10 cellular contexts compared by ENCODE assay signal in genomic region chr17:44587339-44587738, GRCh38. TPM values are rescaled to one million over a fixed set of nuclear protein-coding genes. Genes with fewer than 3 reads are reported as not detected.
DNase-seq lines count a peak whose midpoint lies in the region; ATAC-seq and TF ChIP-seq lines count a peak whose summit lies in the region.
"Had no signal": no experiment of that assay in that cellular context is flagged by ENCODE, and none has a peak within 500 bp of the region (broad histone marks: within the 10 kb centered on the region; RNA-seq: fewer than 3 reads in every experiment).

No MANE protein-coding gene starts in this region.

- CTCF ChIA-PET in Caco-2 (lab: Charles Lee): interaction anchor here (0.6 to 1.7 kb wide), 5 partner anchors 20 to 202 kb away, joined by 3 to 7 read pairs (median 4); no protein-coding TSS in a partner anchor
- CTCF ChIA-PET in activated naive CD4-positive, alpha-beta T cell treated with anti-CD3 and anti-CD28 coated beads, Interleukin-2, amount 10 ng/mL, durations not matched to agents 7 days and 5 days (lab: Charles Lee): no interaction called here

- H3K4me3 Mint-ChIP-seq in Caco-2 (ENCODE audit: unreplicated experiment): peak overlapping the region; percentile 43
- no peak overlapping the region for H3K4me3 Mint-ChIP-seq in activated naive CD4-positive, alpha-beta T cell treated with anti-CD3 and anti-CD28 coated beads, Interleukin-2, amount 10 ng/mL, durations not matched to agents 7 days and 5 days
- H3K4me3 Mint-ChIP-seq: stimulated activated naive B cell treated with anti-CD40 and anti-IgM and Interleukin-4, amounts not matched to agents 10 μg/mL and 1 μg/mL and 100 μg/mL, for 72 hours had no signal

- H3K36me3 Mint-ChIP-seq in Caco-2 (ENCODE audit: insufficient read depth, unreplicated experiment): no peaks in the 10 kb centered on the region
- H3K36me3 Mint-ChIP-seq in activated naive CD4-positive, alpha-beta T cell treated with anti-CD3 and anti-CD28 coated beads, Interleukin-2, amount 10 ng/mL, durations not matched to agents 7 days and 5 days: no peaks in the 10 kb centered on the region
- H3K36me3 Mint-ChIP-seq: stimulated activated naive B cell treated with anti-CD40 and anti-IgM and Interleukin-4, amounts not matched to agents 10 μg/mL and 1 μg/mL and 100 μg/mL, for 72 hours had no signal

- POLR2A ChIA-PET in Caco-2 (lab: Charles Lee): interaction anchor here (0.5 to 1.2 kb wide), 5 partner anchors 14 to 83 kb away, joined by 3 to 12 read pairs (median 5); partner anchors contain the start of gene FZD2

- H3K4me1 ChIP-seq in Caco-2: peaks cover 33% of the 10 kb centered on the region
- no peaks in the 10 kb centered on the region for H3K4me1 ChIP-seq in NT2/D1 (ENCODE audit: insufficient read depth, insufficient read length)

- BruUV-seq in Caco-2 (replicated peaks; lab: Mats Ljungman, UMichigan): no TSS peak

- H3K27me3 ChIP-seq in Caco-2 (replicated peaks; ENCODE audit: control insufficient read depth, insufficient read depth, low read length) (no peaks in the 10 kb centered on the region), NT2/D1 (ENCODE audit: insufficient read depth, insufficient read length) (no peaks in the 10 kb centered on the region)

- H3K4me1 Mint-ChIP-seq in Caco-2 (ENCODE audit: low read depth, unreplicated experiment): peaks cover 33% of the 10 kb centered on the region
- H3K4me1 Mint-ChIP-seq in activated naive CD4-positive, alpha-beta T cell treated with anti-CD3 and anti-CD28 coated beads, Interleukin-2, amount 10 ng/mL, durations not matched to agents 7 days and 5 days: no peaks in the 10 kb centered on the region
- H3K4me1 Mint-ChIP-seq: stimulated activated naive B cell treated with anti-CD40 and anti-IgM and Interleukin-4, amounts not matched to agents 10 μg/mL and 1 μg/mL and 100 μg/mL, for 72 hours had no signal

- TF ChIP-seq CTCF in Caco-2 (IDR thresholded peaks at IDR 0.05; ENCODE audit: insufficient read depth in 1 of 2, low read depth in 1 of 2, low read length in 1 of 2, severe bottlenecking in 1 of 2, unreplicated experiment in 1 of 2) (no peak), epithelial cell of esophagus (IDR thresholded peaks at IDR 0.05; ENCODE audit: insufficient read depth, low read depth, low read length, missing control alignments) (no peak)

- intact Hi-C loops in Caco-2 (cut with micrococcal nuclease; ENCODE audit: unreplicated experiment): loop anchor here (1.0 to 5.0 kb wide), 3 partner anchors 45 to 54 kb away; no protein-coding TSS in a partner anchor

- no peak for ATAC-seq in HG03139 (IDR thresholded peaks at IDR 0.05; ENCODE audit: unreplicated experiment)
- ATAC-seq: stimulated activated naive B cell treated with anti-CD40 and anti-IgM and Interleukin-4, amounts not matched to agents 10 μg/mL and 1 μg/mL and 100 μg/mL, for 72 hours had no signal

- DNase-seq in Caco-2: peak; percentile 82 to 88
- peak; percentile 65 for DNase-seq in NT2/D1 (ENCODE audit: low read depth, low spot score)
- DNase-seq in epithelial cell of esophagus (ENCODE audit: low read depth): peak; percentile 92
- DNase-seq in myocyte (ENCODE audit: low read depth): peak; percentile 88
- DNase-seq in NAMALWA (ENCODE audit: low spot score): no peak
- DNase-seq in globus pallidus (ENCODE audit: low spot score): no peak
- no peak for DNase-seq in activated naive CD4-positive, alpha-beta T cell treated with anti-CD3 and anti-CD28 coated beads, Interleukin-2, amount 10 ng/mL, durations not matched to agents 7 days and 5 days
- DNase-seq: DMS79; stimulated activated naive B cell treated with anti-CD40 and anti-IgM and Interleukin-4, amounts not matched to agents 10 μg/mL and 1 μg/mL and 100 μg/mL, for 72 hours had no signal

- no peaks in the 10 kb centered on the region for H3K9me3 ChIP-seq in Caco-2
- H3K9me3 ChIP-seq in NT2/D1 (ENCODE audit: insufficient read depth, low read length): no peaks in the 10 kb centered on the region

- no peaks in the 10 kb centered on the region for H3K36me3 ChIP-seq in Caco-2 (ENCODE audit: control insufficient read depth, insufficient read depth, low read length)
- no peaks in the 10 kb centered on the region for H3K36me3 ChIP-seq in NT2/D1 (ENCODE audit: insufficient read depth, insufficient read length, low read length)

- peak overlapping the region; percentile 42 for H3K9ac ChIP-seq in NT2/D1 (ENCODE audit: insufficient read length, low read depth)

- H3K9me3 Mint-ChIP-seq in Caco-2 (ENCODE audit: unreplicated experiment): no peaks in the 10 kb centered on the region
- H3K9me3 Mint-ChIP-seq in activated naive CD4-positive, alpha-beta T cell treated with anti-CD3 and anti-CD28 coated beads, Interleukin-2, amount 10 ng/mL, durations not matched to agents 7 days and 5 days: no peaks in the 10 kb centered on the region
- H3K9me3 Mint-ChIP-seq: stimulated activated naive B cell treated with anti-CD40 and anti-IgM and Interleukin-4, amounts not matched to agents 10 μg/mL and 1 μg/mL and 100 μg/mL, for 72 hours had no signal

- H3K27ac Mint-ChIP-seq in Caco-2 (ENCODE audit: unreplicated experiment): peak overlapping the region; percentile 84
- H3K27ac Mint-ChIP-seq in activated naive CD4-positive, alpha-beta T cell treated with anti-CD3 and anti-CD28 coated beads, Interleukin-2, amount 10 ng/mL, durations not matched to agents 7 days and 5 days: no peak overlapping the region
- H3K27ac Mint-ChIP-seq: stimulated activated naive B cell treated with anti-CD40 and anti-IgM and Interleukin-4, amounts not matched to agents 10 μg/mL and 1 μg/mL and 100 μg/mL, for 72 hours had no signal

- no peaks in the 10 kb centered on the region for H3K27me3 Mint-ChIP-seq in Caco-2 (ENCODE audit: insufficient read depth, unreplicated experiment)
- H3K27me3 Mint-ChIP-seq in activated naive CD4-positive, alpha-beta T cell treated with anti-CD3 and anti-CD28 coated beads, Interleukin-2, amount 10 ng/mL, durations not matched to agents 7 days and 5 days: peaks cover 13% of the 10 kb centered on the region

- no peak overlapping the region for H3K4me3 ChIP-seq in Caco-2 (ENCODE audit: low read depth, low read length)
- no peak overlapping the region for H3K4me3 ChIP-seq in NT2/D1 (ENCODE audit: insufficient read length, low read depth)
- no peak overlapping the region for H3K4me3 ChIP-seq in epithelial cell of esophagus (ENCODE audit: low read length)

RNA-seq across cellular contexts. Expression of gene FZD2, which starts 30.1 kb away (rescaled TPM):
- total RNA-seq in Caco-2 (2022): 36.4 and 39.5 TPM in 2 replicates
- 15.5 and 18.5 TPM in 2 replicates for total RNA-seq in myocyte
- polyA plus RNA-seq in myocyte (2012): 40.5 TPM

Comparison
In these comparisons a context has a peak if more than half of its experiments do, and no peak if none do; other contexts are left out.
1. DNase-seq: peak in Caco-2 (2 of 2), NT2/D1 (single experiment), epithelial cell of esophagus (single experiment) and myocyte (single experiment); none in NAMALWA (single experiment), globus pallidus (single experiment) and activated naive CD4-positive, alpha-beta T cell treated with anti-CD3 and anti-CD28 coated beads, Interleukin-2, amount 10 ng/mL, durations not matched to agents 7 days and 5 days (single experiment).